ENCODE assay signal across 14 cellular contexts in the genomic region with DNA sequence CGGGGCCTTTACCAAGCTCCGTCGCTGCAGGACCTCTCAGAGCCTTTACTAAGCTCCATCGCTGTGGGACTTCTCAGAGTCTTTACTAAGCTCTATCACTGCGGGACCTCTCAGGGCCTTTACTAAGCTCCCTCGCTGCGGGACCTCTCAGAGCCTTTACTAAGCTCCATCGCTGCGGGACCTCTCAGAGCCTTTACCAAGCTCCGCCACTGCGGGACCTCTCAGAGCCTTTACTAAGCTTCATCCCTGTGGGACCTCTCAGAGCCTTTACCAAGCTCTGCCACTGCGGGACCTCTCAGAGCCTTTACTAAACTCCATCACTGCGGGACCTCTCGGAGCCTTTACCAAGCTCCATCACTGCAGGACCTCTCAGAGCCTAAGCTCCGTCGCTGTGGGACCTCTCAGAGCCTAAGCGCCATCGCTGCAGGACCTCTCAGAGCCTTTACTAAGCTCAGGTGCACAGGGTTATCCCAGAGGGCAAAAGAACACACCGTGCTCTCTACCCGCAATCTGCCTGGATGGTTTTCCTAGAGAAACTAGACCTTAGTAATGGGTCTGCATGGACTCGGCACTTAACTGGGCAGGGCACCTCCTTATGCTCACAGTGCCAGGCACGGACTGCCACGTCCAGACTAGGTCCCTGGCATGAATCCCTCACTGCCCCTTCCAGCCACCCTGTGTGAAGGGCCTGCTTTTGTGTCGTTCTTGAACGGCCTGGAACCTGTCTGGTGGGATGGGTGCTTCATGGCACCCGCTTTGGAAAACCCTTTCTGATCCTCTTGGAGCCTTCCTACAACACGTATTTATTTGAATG.
DNase-seq lines count a peak whose midpoint lies in the region; ATAC-seq and TF ChIP-seq lines count a peak whose summit lies in the region.
"Had no signal": no experiment of that assay in that cellular context is flagged by ENCODE, and none has a peak within 500 bp of the region (broad histone marks: within the 10 kb centered on the region; RNA-seq: fewer than 3 reads in every experiment).

No MANE protein-coding gene starts in this region.

- H3K36me3 ChIP-seq in lower lobe of right lung: peaks cover 3% of the 10 kb centered on the region
- no peaks in the 10 kb centered on the region for H3K36me3 ChIP-seq in sigmoid colon
- H3K36me3 ChIP-seq in WERI-Rb-1: peaks cover 7% of the 10 kb centered on the region

- no peak overlapping the region for H3K27ac Mint-ChIP-seq in activated naive CD8-positive, alpha-beta T cell treated with anti-CD3 and anti-CD28 coated beads, Interleukin-2, amount 10 ng/mL, durations not matched to agents 7 days and 5 days
- no peak overlapping the region for H3K27ac Mint-ChIP-seq in activated naive CD8-positive, alpha-beta T cell treated with anti-CD3 and anti-CD28 coated beads for 36 hours
- H3K27ac Mint-ChIP-seq in WTC11: no peak overlapping the region

- H3K27me3 ChIP-seq in lower lobe of right lung (ENCODE audit: low read depth): no peaks in the 10 kb centered on the region
- no peaks in the 10 kb centered on the region for H3K27me3 ChIP-seq in sigmoid colon
- H3K27me3 ChIP-seq in WERI-Rb-1 (ENCODE audit: insufficient read depth, low read depth, severe bottlenecking): no peaks in the 10 kb centered on the region

- H3K9me3 ChIP-seq in lower lobe of right lung (no peaks in the 10 kb centered on the region), sigmoid colon (no peaks in the 10 kb centered on the region), WERI-Rb-1 (ENCODE audit: severe bottlenecking) (no peaks in the 10 kb centered on the region)
- H3K9me3 ChIP-seq: Caco-2 had no signal

- peaks cover 13% of the 10 kb centered on the region for H3K4me1 ChIP-seq in lower lobe of right lung
- no peaks in the 10 kb centered on the region for H3K4me1 ChIP-seq in sigmoid colon
- H3K4me1 ChIP-seq: Caco-2 had no signal

- no peaks in the 10 kb centered on the region for H3K9me3 Mint-ChIP-seq in activated naive CD8-positive, alpha-beta T cell treated with anti-CD3 and anti-CD28 coated beads, Interleukin-2, amount 10 ng/mL, durations not matched to agents 7 days and 5 days
- no peaks in the 10 kb centered on the region for H3K9me3 Mint-ChIP-seq in activated naive CD8-positive, alpha-beta T cell treated with anti-CD3 and anti-CD28 coated beads for 36 hours
- no peaks in the 10 kb centered on the region for H3K9me3 Mint-ChIP-seq in WTC11

- 91 to 96% methylated on average over 27 of the region's 27 CpGs for WGBS in sigmoid colon, 2 donors

- CTCF ChIA-PET in WTC11 (lab: Charles Lee): interaction anchor here (1.0 to 1.1 kb wide), 2 partner anchors 58 to 241 kb away, joined by 3 to 4 read pairs; no protein-coding TSS in a partner anchor

- H3K27me3 Mint-ChIP-seq in activated naive CD8-positive, alpha-beta T cell treated with anti-CD3 and anti-CD28 coated beads, Interleukin-2, amount 10 ng/mL, durations not matched to agents 7 days and 5 days: no peaks in the 10 kb centered on the region
- H3K27me3 Mint-ChIP-seq in activated naive CD8-positive, alpha-beta T cell treated with anti-CD3 and anti-CD28 coated beads for 36 hours: no peaks in the 10 kb centered on the region
- no peaks in the 10 kb centered on the region for H3K27me3 Mint-ChIP-seq in WTC11 (ENCODE audit: low read depth)

- no peak for ATAC-seq in activated naive CD8-positive, alpha-beta T cell treated with anti-CD3 and anti-CD28 coated beads, Interleukin-2, amount 10 ng/mL, durations not matched to agents 7 days and 5 days (ENCODE audit: low read depth)
- ATAC-seq in WTC11 (no peak), lower lobe of right lung (no peak)

- H3K4me3 ChIP-seq in lower lobe of right lung (no peak overlapping the region), sigmoid colon (no peak overlapping the region), WERI-Rb-1 (ENCODE audit: low read depth, low read length) (no peak overlapping the region)

- no peak overlapping the region for H3K4me3 Mint-ChIP-seq in activated naive CD8-positive, alpha-beta T cell treated with anti-CD3 and anti-CD28 coated beads, Interleukin-2, amount 10 ng/mL, durations not matched to agents 7 days and 5 days
- H3K4me3 Mint-ChIP-seq in activated naive CD8-positive, alpha-beta T cell treated with anti-CD3 and anti-CD28 coated beads for 36 hours: no peak overlapping the region
- no peak overlapping the region for H3K4me3 Mint-ChIP-seq in WTC11

- intact Hi-C loops in lower lobe of right lung (cut with DNase I): no loop called here
- intact Hi-C loops in sigmoid colon (cut with DNase I): no loop called here

- TF ChIP-seq EP300 in sigmoid colon (IDR thresholded peaks at IDR 0.05): no peak

- POLR2A ChIA-PET in activated naive CD8-positive, alpha-beta T cell treated with anti-CD3 and anti-CD28 coated beads, Interleukin-2, amount 10 ng/mL, durations not matched to agents 7 days and 5 days (lab: Charles Lee): no interaction called here
- POLR2A ChIA-PET in WTC11 (lab: Charles Lee): no interaction called here

- DNase-seq in activated naive CD8-positive, alpha-beta T cell treated with anti-CD3 and anti-CD28 coated beads, Interleukin-2, amount 10 ng/mL, durations not matched to agents 7 days and 5 days: peak; percentile 11
- DNase-seq in activated naive CD8-positive, alpha-beta T cell treated with anti-CD3 and anti-CD28 coated beads for 36 hours: no peak
- peak; percentile 7 for DNase-seq in WTC11 (ENCODE audit: low spot score)
- peak; percentile 19 for DNase-seq in lower lobe of right lung
- peak; percentile 33 for DNase-seq in sigmoid colon
- no peak for DNase-seq in NCI-H774 (lab: John Stamatoyannopoulos, UW)
- no peak for DNase-seq in WERI-Rb-1
- DNase-seq in stimulated activated naive CD4-positive, alpha-beta T cell (lab: John Stamatoyannopoulos, UW): no peak
- DNase-seq: DMS53, MV-4-11, NCI-H1436, NCI-H2029 treated with DMSO at 0.1 percent for 48 hours, NCI-H510A had no signal

- no peak overlapping the region for H3K27ac ChIP-seq in lower lobe of right lung
- no peak overlapping the region for H3K27ac ChIP-seq in sigmoid colon
- no peak overlapping the region for H3K27ac ChIP-seq in WERI-Rb-1

- no peaks in the 10 kb centered on the region for H3K36me3 Mint-ChIP-seq in activated naive CD8-positive, alpha-beta T cell treated with anti-CD3 and anti-CD28 coated beads, Interleukin-2, amount 10 ng/mL, durations not matched to agents 7 days and 5 days
- H3K36me3 Mint-ChIP-seq in activated naive CD8-positive, alpha-beta T cell treated with anti-CD3 and anti-CD28 coated beads for 36 hours: no peaks in the 10 kb centered on the region
- no peaks in the 10 kb centered on the region for H3K36me3 Mint-ChIP-seq in WTC11

- H3K4me1 Mint-ChIP-seq in activated naive CD8-positive, alpha-beta T cell treated with anti-CD3 and anti-CD28 coated beads, Interleukin-2, amount 10 ng/mL, durations not matched to agents 7 days and 5 days: no peaks in the 10 kb centered on the region
- no peaks in the 10 kb centered on the region for H3K4me1 Mint-ChIP-seq in activated naive CD8-positive, alpha-beta T cell treated with anti-CD3 and anti-CD28 coated beads for 36 hours
- peaks cover 10% of the 10 kb centered on the region for H3K4me1 Mint-ChIP-seq in WTC11

- no peak for TF ChIP-seq POLR2A in sigmoid colon (IDR thresholded peaks at IDR 0.05)

- TF ChIP-seq CTCF in WTC11 (IDR thresholded peaks at IDR 0.05): no peak
- TF ChIP-seq CTCF in lower lobe of right lung (IDR thresholded peaks at IDR 0.05): no peak
- TF ChIP-seq CTCF in sigmoid colon (IDR thresholded peaks at IDR 0.05): no peak
- TF ChIP-seq CTCF in WERI-Rb-1 (IDR thresholded peaks at IDR 0.05; ENCODE audit: low read depth, low read length): no peak

TF ChIP-seq in WTC11, 78 proteins besides CTCF, POLR2A, EP300 and RAD21 (continues in another document):
- TF ChIP-seq, protein P1, sequence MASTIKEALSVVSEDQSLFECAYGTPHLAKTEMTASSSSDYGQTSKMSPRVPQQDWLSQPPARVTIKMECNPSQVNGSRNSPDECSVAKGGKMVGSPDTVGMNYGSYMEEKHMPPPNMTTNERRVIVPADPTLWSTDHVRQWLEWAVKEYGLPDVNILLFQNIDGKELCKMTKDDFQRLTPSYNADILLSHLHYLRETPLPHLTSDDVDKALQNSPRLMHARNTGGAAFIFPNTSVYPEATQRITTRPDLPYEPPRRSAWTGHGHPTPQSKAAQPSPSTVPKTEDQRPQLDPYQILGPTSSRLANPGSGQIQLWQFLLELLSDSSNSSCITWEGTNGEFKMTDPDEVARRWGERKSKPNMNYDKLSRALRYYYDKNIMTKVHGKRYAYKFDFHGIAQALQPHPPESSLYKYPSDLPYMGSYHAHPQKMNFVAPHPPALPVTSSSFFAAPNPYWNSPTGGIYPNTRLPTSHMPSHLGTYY (CRISPR knock-in tag; IDR thresholded peaks at IDR 0.05): no peak
- TF ChIP-seq, protein P2, sequence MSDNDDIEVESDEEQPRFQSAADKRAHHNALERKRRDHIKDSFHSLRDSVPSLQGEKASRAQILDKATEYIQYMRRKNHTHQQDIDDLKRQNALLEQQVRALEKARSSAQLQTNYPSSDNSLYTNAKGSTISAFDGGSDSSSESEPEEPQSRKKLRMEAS (CRISPR knock-in tag; IDR thresholded peaks at IDR 0.05): no peak
- TF ChIP-seq ETV6 (CRISPR knock-in tag; IDR thresholded peaks at IDR 0.05) (no peak), KAT7 (CRISPR knock-in tag; IDR thresholded peaks at IDR 0.05; ENCODE audit: borderline replicate concordance) (no peak), SMAD3 (CRISPR knock-in tag; IDR thresholded peaks at IDR 0.05; ENCODE audit: borderline replicate concordance) (no peak), TCF7 (CRISPR knock-in tag; IDR thresholded peaks at IDR 0.05; ENCODE audit: low read depth) (no peak), FOXK1 (CRISPR knock-in tag; IDR thresholded peaks at IDR 0.05) (no peak), GABPB1 (CRISPR knock-in tag; IDR thresholded peaks at IDR 0.05) (no peak), GRHL2 (CRISPR knock-in tag; IDR thresholded peaks at IDR 0.05; ENCODE audit: insufficient replicate concordance, severe bottlenecking) (no peak), CBFB (CRISPR knock-in tag; IDR thresholded peaks at IDR 0.05; ENCODE audit: low read depth) (no peak), ZBTB21 (CRISPR knock-in tag; IDR thresholded peaks at IDR 0.05; ENCODE audit: borderline replicate concordance) (no peak), SOX15 (CRISPR knock-in tag; IDR thresholded peaks at IDR 0.05) (no peak)
- TF ChIP-seq, protein P3, sequence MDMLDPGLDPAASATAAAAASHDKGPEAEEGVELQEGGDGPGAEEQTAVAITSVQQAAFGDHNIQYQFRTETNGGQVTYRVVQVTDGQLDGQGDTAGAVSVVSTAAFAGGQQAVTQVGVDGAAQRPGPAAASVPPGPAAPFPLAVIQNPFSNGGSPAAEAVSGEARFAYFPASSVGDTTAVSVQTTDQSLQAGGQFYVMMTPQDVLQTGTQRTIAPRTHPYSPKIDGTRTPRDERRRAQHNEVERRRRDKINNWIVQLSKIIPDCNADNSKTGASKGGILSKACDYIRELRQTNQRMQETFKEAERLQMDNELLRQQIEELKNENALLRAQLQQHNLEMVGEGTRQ (CRISPR knock-in tag; IDR thresholded peaks at IDR 0.05): no peak

Comparison
In these comparisons a context has a peak if more than half of its experiments do, and no peak if none do; other contexts are left out.
1. DNase-seq: peak in activated naive CD8-positive, alpha-beta T cell treated with anti-CD3 and anti-CD28 coated beads, Interleukin-2, amount 10 ng/mL, durations not matched to agents 7 days and 5 days (single experiment), WTC11 (single experiment), lower lobe of right lung (single experiment) and sigmoid colon (single experiment); none in activated naive CD8-positive, alpha-beta T cell treated with anti-CD3 and anti-CD28 coated beads for 36 hours (single experiment), NCI-H774 (single experiment), WERI-Rb-1 (single experiment) and stimulated activated naive CD4-positive, alpha-beta T cell (0 of 6).